8 cellular contexts compared by ENCODE assay signal in the genomic region with DNA sequence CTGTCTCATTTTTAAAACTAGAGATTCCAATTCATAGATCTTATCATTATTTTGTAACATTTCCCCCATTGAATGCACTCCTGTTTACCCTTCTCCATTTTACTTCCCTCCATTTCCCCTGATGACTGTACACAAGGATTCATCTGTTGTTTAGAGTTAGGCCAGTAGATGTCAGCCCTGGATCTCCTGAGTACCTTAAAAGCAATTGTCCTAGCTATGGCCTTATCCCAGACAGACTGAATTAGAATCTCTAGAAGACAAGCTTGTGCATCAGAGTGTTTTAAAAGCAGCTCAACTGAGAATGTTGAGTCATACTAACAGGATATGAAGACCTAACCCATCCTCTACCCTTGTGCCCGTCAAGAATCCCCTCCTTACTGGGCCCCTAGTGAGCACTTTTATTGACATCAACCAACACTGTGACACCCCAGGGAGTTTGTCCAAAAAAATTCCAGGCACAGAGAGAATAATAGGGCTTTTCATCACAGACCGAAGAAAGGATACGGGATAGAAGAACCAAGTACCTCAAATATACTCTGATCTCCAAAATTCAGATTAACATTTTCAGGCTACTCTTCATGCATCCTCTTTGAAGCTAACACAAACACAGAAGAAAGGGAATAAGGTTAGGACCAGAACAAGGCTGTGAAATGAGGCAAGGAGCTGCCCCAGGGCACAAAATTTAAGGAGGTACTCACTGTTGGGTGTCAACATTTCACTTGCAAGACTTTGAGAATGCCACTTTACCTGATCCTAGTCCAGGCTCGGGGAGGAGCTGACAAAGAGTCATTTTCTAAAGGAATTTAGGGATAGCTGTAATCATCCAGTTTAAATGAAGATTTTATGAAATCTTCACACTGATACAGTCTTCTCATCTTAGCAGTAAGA. TPM values are rescaled to one million over a fixed set of nuclear protein-coding genes. Genes with fewer than 3 reads are reported as not detected.
A peak's percentile ranks its signal among the peaks of the same experiment; 100 is the strongest.
DNase-seq lines count a peak whose midpoint lies in the region; ATAC-seq, FAIRE-seq and TF ChIP-seq lines count a peak whose summit lies in the region.

No MANE protein-coding gene starts in this region.

- H3K4me3 ChIP-seq in GM12878, result no peak overlapping the region
- H3K4me3 ChIP-seq in lower lobe of right lung, result no peak overlapping the region

- no peaks in the 10 kb centered on the region for H3K79me2 ChIP-seq in GM12878 (ENCODE audit: control insufficient read depth, insufficient read depth, low read length)

- no peak overlapping the region for H2AFZ ChIP-seq in GM12878 (ENCODE audit: control insufficient read depth, low read depth, low read length)

- H3K4me2 ChIP-seq in GM12878 (ENCODE audit: control insufficient read depth, insufficient read depth), result no peak overlapping the region

- ATAC-seq in GM18868 (IDR thresholded peaks at IDR 0.05; ENCODE audit: unreplicated experiment) (peak; percentile 97), HG03025 (IDR thresholded peaks at IDR 0.05; ENCODE audit: low FRiP score, unreplicated experiment) (peak; percentile 78), GM12878 (peak; percentile 94), lower lobe of right lung (peak; percentile 66 to 72)

- peak; percentile 81 for FAIRE-seq in GM12878 (lab: Jason Lieb, UNC)

- no peak for TF ChIP-seq EP300 in GM12878 (IDR thresholded peaks at IDR 0.05; ENCODE audit: borderline replicate concordance in 1 of 2, control insufficient read depth in 1 of 2, low read depth in 2 of 2, low read length in 2 of 2)

- TF ChIP-seq POLR2A in GM12878 (IDR thresholded peaks at IDR 0.05; ENCODE audit: low read depth, low read length), result no peak

- RAD21 ChIA-PET in GM12878 (lab: Charles Lee; ENCODE audit: unreplicated experiment), result interaction anchor here (0.6 to 3.0 kb wide), 20 partner anchors 12 to 434 kb away, joined by 3 to 45 read pairs (median 4); a partner anchor contains a TSS

- SMC1A ChIA-PET in GM12878 (lab: Charles Lee; ENCODE audit: uncharacterized antibody, unreplicated experiment), result interaction anchor here (0.6 to 4.1 kb wide), 21 partner anchors 9 to 436 kb away, joined by 3 to 41 read pairs (median 5); a partner anchor contains a TSS

- DNase-seq in COR-L47 (lab: John Stamatoyannopoulos, UW), result peak; percentile 77
- peak; percentile 26 for DNase-seq in NCI-H460 (ENCODE audit: extremely low read depth, low read depth)
- DNase-seq in GM12878 (ENCODE audit: low read depth, low spot score), result peak; percentile 39
- no peak for DNase-seq in lower lobe of right lung
- DNase-seq in inferior parietal cortex (ENCODE audit: extremely low spot score), result no peak
- DNase-seq in ecto neural progenitor cell (ENCODE audit: low spot score), result no peak

- no peaks in the 10 kb centered on the region for H3K9me3 ChIP-seq in GM12878 (replicated peaks; ENCODE audit: control insufficient read depth, insufficient read depth, low read length)
- H3K9me3 ChIP-seq in lower lobe of right lung, result no peaks in the 10 kb centered on the region

- H3K4me1 ChIP-seq in GM12878 (ENCODE audit: control insufficient read depth, insufficient read depth, low read length) (no peaks in the 10 kb centered on the region), lower lobe of right lung (no peaks in the 10 kb centered on the region)

- H3K27ac ChIP-seq in GM12878 (ENCODE audit: control insufficient read depth, insufficient read depth), result no peak overlapping the region
- no peak overlapping the region for H3K27ac ChIP-seq in lower lobe of right lung

- TF ChIP-seq RAD21 in GM12878 (IDR thresholded peaks at IDR 0.05; ENCODE audit: insufficient read depth, low read depth, low read length), result peak; percentile 58

- no peaks in the 10 kb centered on the region for H3K36me3 ChIP-seq in GM12878 (ENCODE audit: control insufficient read depth in 2 of 2, insufficient read depth in 2 of 2, low read length in 1 of 2)
- H3K36me3 ChIP-seq in lower lobe of right lung, result no peaks in the 10 kb centered on the region

- in situ Hi-C loops in GM12878 (cut with MboI), result loop anchor here (10.0 kb wide), 1 partner anchor 397 kb away; a partner anchor contains a TSS

- POLR2A ChIA-PET in GM12878 (lab: Charles Lee), result interaction anchor here (0.6 to 0.7 kb wide), 2 partner anchors 91 to 104 kb away, joined by 3 read pairs; no protein-coding TSS in a partner anchor

- BruUV-seq in GM12878 (replicated peaks; lab: Mats Ljungman, UMichigan), result no TSS peak

- H3K27me3 ChIP-seq in GM12878 (replicated peaks in 1 of 2; ENCODE audit: control insufficient read depth in 2 of 2, insufficient read depth in 2 of 2, low read length in 1 of 2), result no peaks in the 10 kb centered on the region; a peak in 1 of 4 replicates
- H3K27me3 ChIP-seq in lower lobe of right lung (ENCODE audit: low read depth), result no peaks in the 10 kb centered on the region

- TF ChIP-seq CTCF in GM12878 (IDR thresholded peaks at IDR 0.05 in 2 of 3, conservative IDR thresholded peaks at IDR 0.05 in 1 of 3; ENCODE audit: control insufficient read depth in 2 of 3, extremely low read depth in 1 of 3, insufficient read depth in 1 of 3, low read depth in 3 of 3, low read length in 3 of 3), result peak; percentile 33 to 58 (median 34); a peak in 5 of 6 replicates
- no peak for TF ChIP-seq CTCF in lower lobe of right lung (IDR thresholded peaks at IDR 0.05)

- no peaks in the 10 kb centered on the region for H4K20me1 ChIP-seq in GM12878 (ENCODE audit: control insufficient read depth, insufficient read depth)

- intact Hi-C loops in GM12878 (cut with micrococcal nuclease; ENCODE audit: unreplicated experiment), result loop anchor here (1.0 to 2.0 kb wide), 4 partner anchors 38 to 389 kb away; no protein-coding TSS in a partner anchor
- intact Hi-C loops in lower lobe of right lung (cut with DNase I), result no loop called here

- H3K9ac ChIP-seq in GM12878 (ENCODE audit: control insufficient read depth, insufficient read depth, low read length), result no peak overlapping the region

- CTCF ChIA-PET in GM12878 (lab: Yijun Ruan, JAX), result interaction anchor here (0.6 to 3.1 kb wide), 26 partner anchors 8 to 1113 kb away, joined by 3 to 61 read pairs (median 5); a partner anchor contains a TSS

- 19% methylated on average over 4 of the region's 4 CpGs for WGBS in GM12878 (ENCODE audit: insufficient coverage, insufficient replicate concordance, low lambda C conversion rate, missing lambda C conversion rate)

TF ChIP-seq in GM12878, 131 proteins besides CTCF, POLR2A, EP300 and RAD21 (continues in another document):
- no peak for TF ChIP-seq CREB1 (IDR thresholded peaks at IDR 0.05; ENCODE audit: low read depth)

RNA-seq across cellular contexts. Expression of a gene that starts 17.1 kb away (rescaled TPM):
- total RNA-seq in NCI-H460 (2014; rRNA removed; shearing (Covaris generic)), result not detected in 2 replicates
- not detected in 2 replicates for polyA plus RNA-seq in NCI-H460 (2014; cell fraction: nucleus; rRNA removed)
- total RNA-seq in GM12878 (2013; cell fraction: nucleolus; rRNA removed), result not detected in 2 replicates
- total RNA-seq in GM12878 (2014; rRNA removed), result 0.06 and 0.22 TPM in 2 replicates
- 0.04 and 0.18 TPM in 2 replicates for total RNA-seq in GM12878 (2014; rRNA removed; fragmentation: Illumina TruSeq; extraction: Trizol)
- 0.08 and 0.32 TPM in 2 replicates for total RNA-seq in GM12878 (2021)
- not detected for polyA plus RNA-seq in GM12878 (2011; ENCODE audit: low read depth)
- 0.12 and 0.16 TPM in 2 replicates for polyA plus RNA-seq in GM12878 (2011; rRNA removed)
- polyA plus RNA-seq in GM12878 (2011; cell fraction: cytosol; rRNA removed), result 0.07 and 0.10 TPM in 2 replicates
- polyA plus RNA-seq in GM12878 (2011; cell fraction: nucleus; rRNA removed), result 0.09 and 0.13 TPM in 2 replicates
- 0.04 TPM in 1 of 2 replicates, not detected in the other for polyA plus RNA-seq in GM12878 (2012)
- polyA plus RNA-seq in GM12878 (2014; fragmentation: Illumina TruSeq; extraction: Trizol), result 0.11 and 0.12 TPM in 2 replicates
- under 1 TPM in 1 of 2 experiments, not detected in 1; 0.02 TPM for polyA plus RNA-seq in GM12878 (2014; fragmentation: Nextera tagmentation; extraction: Ambion mirVana)
- 0.06 and 0.24 TPM in 2 replicates for polyA plus RNA-seq in GM12878 (2014; rRNA removed)
- not detected for polyA plus RNA-seq in GM12878 (2016; fragmentation: Nextera tagmentation; extraction: Ambion mirVana)
- polyA minus RNA-seq in GM12878 (2011; rRNA and poly(A)+ RNA removed), result 0.10 TPM in 1 of 2 replicates, not detected in the other
- not detected in 2 replicates for polyA minus RNA-seq in GM12878 (2011; cell fraction: cytosol; rRNA and poly(A)+ RNA removed)
- not detected in 2 replicates for polyA minus RNA-seq in GM12878 (2011; cell fraction: nucleus; rRNA and poly(A)+ RNA removed)
- total RNA-seq in lower lobe of right lung, result 8.2 TPM

RNA-seq across cellular contexts. Expression of a gene that starts 36.0 kb away (rescaled TPM):
- total RNA-seq in NCI-H460 (2014; rRNA removed; shearing (Covaris generic)), result not detected in 2 replicates
- not detected in 2 replicates for polyA plus RNA-seq in NCI-H460 (2014; cell fraction: nucleus; rRNA removed)
- 0.71 and 0.81 TPM in 2 replicates for total RNA-seq in GM12878 (2013; cell fraction: nucleolus; rRNA removed)
- total RNA-seq in GM12878 (2014; rRNA removed), result 0.22 and 0.34 TPM in 2 replicates
- 0.23 and 0.36 TPM in 2 replicates for total RNA-seq in GM12878 (2014; rRNA removed; fragmentation: Illumina TruSeq; extraction: Trizol)
- total RNA-seq in GM12878 (2021), result 0.45 and 0.97 TPM in 2 replicates
- not detected for polyA plus RNA-seq in GM12878 (2011; ENCODE audit: low read depth)
- polyA plus RNA-seq in GM12878 (2011; rRNA removed), result 10.1 and 13.4 TPM in 2 replicates
- 4.3 and 6.4 TPM in 2 replicates for polyA plus RNA-seq in GM12878 (2011; cell fraction: cytosol; rRNA removed)
- 4.1 and 5.7 TPM in 2 replicates for polyA plus RNA-seq in GM12878 (2011; cell fraction: nucleus; rRNA removed)
- 0.29 and 0.69 TPM in 2 replicates for polyA plus RNA-seq in GM12878 (2012)
- 0.47 and 0.59 TPM in 2 replicates for polyA plus RNA-seq in GM12878 (2014; fragmentation: Illumina TruSeq; extraction: Trizol)
- 1 to 10 TPM in 1 of 2 experiments, under 1 TPM in 1; 0.47 to 1.1 TPM for polyA plus RNA-seq in GM12878 (2014; fragmentation: Nextera tagmentation; extraction: Ambion mirVana)
- polyA plus RNA-seq in GM12878 (2014; rRNA removed), result 0.19 and 0.41 TPM in 2 replicates
- polyA plus RNA-seq in GM12878 (2016; fragmentation: Nextera tagmentation; extraction: Ambion mirVana), result under 1 TPM; 0.13 to 0.75 TPM
- 8.7 and 12.7 TPM in 2 replicates for polyA minus RNA-seq in GM12878 (2011; rRNA and poly(A)+ RNA removed)
- polyA minus RNA-seq in GM12878 (2011; cell fraction: cytosol; rRNA and poly(A)+ RNA removed), result 1.5 and 2.0 TPM in 2 replicates
- 11.2 and 18.9 TPM in 2 replicates for polyA minus RNA-seq in GM12878 (2011; cell fraction: nucleus; rRNA and poly(A)+ RNA removed)
- 5.6 TPM for total RNA-seq in lower lobe of right lung

Comparison
In these comparisons a context has a peak if more than half of its experiments do, and no peak if none do; other contexts are left out.
1. DNase-seq: peak in COR-L47 (single experiment), NCI-H460 (single experiment) and GM12878 (single experiment); none in lower lobe of right lung (single experiment), inferior parietal cortex (single experiment) and ecto neural progenitor cell (single experiment).
2. Peak in every context shown above with its lines, with median percentiles within 50 percentile points of each other: ATAC-seq.